In genomic region chr9:109039539-109039938, GRCh38 we compare ENCODE assay signal across 19 cellular contexts. TPM values are rescaled to one million over a fixed set of nuclear protein-coding genes. Genes with fewer than 3 reads are reported as not detected.
DNase-seq lines count a peak whose midpoint lies in the region; ATAC-seq and TF ChIP-seq lines count a peak whose summit lies in the region.
"Had no signal": no experiment of that assay in that cellular context is flagged by ENCODE, and none has a peak within 500 bp of the region (broad histone marks: within the 10 kb centered on the region; RNA-seq: fewer than 3 reads in every experiment).

No MANE protein-coding gene starts in this region.

- H3K36me3 Mint-ChIP-seq in Caco-2 (ENCODE audit: insufficient read depth, unreplicated experiment) = peaks cover 79% of the 10 kb centered on the region
- H3K36me3 Mint-ChIP-seq in osteocyte (ENCODE audit: unreplicated experiment) = peaks cover 34% of the 10 kb centered on the region

- DNase-seq in Caco-2 = no peak
- DNase-seq in PC-9 = no peak
- peak; percentile 25 to 70 for DNase-seq in dermis microvascular lymphatic vessel endothelial cell (ENCODE audit: low read depth in 2 of 2)
- DNase-seq in osteocyte (ENCODE audit: extremely low spot score, unreplicated experiment) = no peak
- no peak for DNase-seq in effector CD4-positive, alpha-beta T cell
- DNase-seq in HT-29 (ENCODE audit: low spot score) = no peak
- DNase-seq: ACHN, Calu3, DMS53, NCI-H1048, NCI-H2081 treated with DMSO at 0.1 percent for 48 hours, NCI-H510A treated with DMSO at 0.1 percent for 48 hours, SHP77 treated with DMSO at 0.1 percent for 48 hours had no signal

- no peaks in the 10 kb centered on the region for H4K20me1 ChIP-seq in PC-9 (ENCODE audit: insufficient read depth)

- H3K4me1 Mint-ChIP-seq in Caco-2 (ENCODE audit: low read depth, unreplicated experiment) = peaks cover 36% of the 10 kb centered on the region
- peaks cover 36% of the 10 kb centered on the region for H3K4me1 Mint-ChIP-seq in osteocyte (ENCODE audit: unreplicated experiment)

- H3K27ac Mint-ChIP-seq in Caco-2 (ENCODE audit: unreplicated experiment) = peak overlapping the region; percentile 14
- H3K27ac Mint-ChIP-seq in osteocyte (ENCODE audit: unreplicated experiment) = peak overlapping the region; percentile 38

- no peaks in the 10 kb centered on the region for H3K9me3 ChIP-seq in Caco-2
- no peaks in the 10 kb centered on the region for H3K9me3 ChIP-seq in PC-9 (ENCODE audit: insufficient read depth, low read depth)

- no peaks in the 10 kb centered on the region for H3K9me2 ChIP-seq in PC-9 (ENCODE audit: insufficient read depth)

- TF ChIP-seq CTCF in Caco-2 (IDR thresholded peaks at IDR 0.05; ENCODE audit: insufficient read depth in 1 of 2, low read depth in 1 of 2, low read length in 1 of 2, severe bottlenecking in 1 of 2, unreplicated experiment in 1 of 2) = no peak
- no peak for TF ChIP-seq CTCF in PC-9 (conservative IDR thresholded peaks at IDR 0.05)
- no peak for TF ChIP-seq CTCF in osteocyte (IDR thresholded peaks at IDR 0.05)

- H3K4me3 ChIP-seq in Caco-2 (ENCODE audit: low read depth, low read length) (no peak overlapping the region), PC-9 (no peak overlapping the region)

- intact Hi-C loops in Caco-2 (cut with micrococcal nuclease; ENCODE audit: unreplicated experiment) = no loop called here
- intact Hi-C loops in PC-9 (cut with micrococcal nuclease; ENCODE audit: unreplicated experiment) = loop anchor here (10.0 kb wide), 1 partner anchor 285 kb away; the partner anchor contains the start of gene EPB41L4B

- H3K27ac ChIP-seq in PC-9 = peak overlapping the region; percentile 63; the same call in 1 of the 2 replicates
- H3K27ac ChIP-seq: KMS-11 had no signal

- peaks cover 18% of the 10 kb centered on the region for H3K9me3 Mint-ChIP-seq in Caco-2 (ENCODE audit: unreplicated experiment)
- peaks cover 5% of the 10 kb centered on the region for H3K9me3 Mint-ChIP-seq in osteocyte (ENCODE audit: unreplicated experiment)

- H3K27me3 Mint-ChIP-seq in Caco-2 (ENCODE audit: insufficient read depth, unreplicated experiment) = no peaks in the 10 kb centered on the region
- no peaks in the 10 kb centered on the region for H3K27me3 Mint-ChIP-seq in osteocyte (ENCODE audit: unreplicated experiment)

- H3K36me3 ChIP-seq in Caco-2 (ENCODE audit: control insufficient read depth, insufficient read depth, low read length) = peaks cover 4% of the 10 kb centered on the region
- peaks cover 50% of the 10 kb centered on the region for H3K36me3 ChIP-seq in PC-9 (ENCODE audit: low read depth)

- no peaks in the 10 kb centered on the region for H3K27me3 ChIP-seq in Caco-2 (replicated peaks; ENCODE audit: control insufficient read depth, insufficient read depth, low read length)
- no peaks in the 10 kb centered on the region for H3K27me3 ChIP-seq in PC-9 (ENCODE audit: insufficient read depth, low read depth)

- BruUV-seq in Caco-2 (replicated peaks; lab: Mats Ljungman, UMichigan) (no TSS peak), PC-9 (replicated peaks; lab: Mats Ljungman, UMichigan) (no TSS peak)

- H3K4me1 ChIP-seq in Caco-2 = peaks cover 27% of the 10 kb centered on the region
- peaks cover 62% of the 10 kb centered on the region for H3K4me1 ChIP-seq in PC-9 (replicated peaks; ENCODE audit: insufficient read depth)

- peaks cover 22% of the 10 kb centered on the region; the same call in 1 of the 2 replicates for H3K79me2 ChIP-seq in PC-9 (ENCODE audit: low read depth)

- POLR2A ChIA-PET in Caco-2 (lab: Charles Lee) (no interaction called here), PC-9 (lab: Charles Lee; ENCODE audit: unreplicated experiment) (interaction anchor here (0.6 kb wide), 1 partner anchor 113 kb away, joined by 6 read pairs; no protein-coding TSS in a partner anchor)

- H3F3A ChIP-seq in PC-9 (ENCODE audit: insufficient read depth, low read depth) = peaks cover 65% of the 10 kb centered on the region

- H3K4me2 ChIP-seq in PC-9 = peak overlapping the region; percentile 20; the same call in 1 of the 2 replicates
- H3K4me2 ChIP-seq: KMS-11 had no signal

- no peak overlapping the region for H2AFZ ChIP-seq in PC-9

- H3K4me3 Mint-ChIP-seq in Caco-2 (ENCODE audit: unreplicated experiment) (no peak overlapping the region), osteocyte (ENCODE audit: unreplicated experiment) (no peak overlapping the region)

- ATAC-seq in GM21723 (IDR thresholded peaks at IDR 0.05; ENCODE audit: unreplicated experiment) = no peak
- no peak for ATAC-seq in GM18909 (IDR thresholded peaks at IDR 0.05; ENCODE audit: poor library complexity, unreplicated experiment)
- ATAC-seq: HCT116, HepG2, SK-N-SH treated with all-trans-retinoic acid at 6 μM for 48 hours had no signal

- CTCF ChIA-PET in Caco-2 (lab: Charles Lee) = no interaction called here
- CTCF ChIA-PET in PC-9 (lab: Charles Lee) = no interaction called here

RNA-seq across cellular contexts. Expression of gene CTNNAL1, which starts 26.2 kb away (rescaled TPM):
- 107 and 111 TPM in 2 replicates for total RNA-seq in Caco-2 (2022)
- 57.7 and 71.3 TPM in 2 replicates for total RNA-seq in PC-9 (2021)
- total RNA-seq in dermis microvascular lymphatic vessel endothelial cell = 93.3 and 108 TPM in 2 replicates
- 46.3 and 55.4 TPM in 2 replicates for total RNA-seq in osteocyte
- 24.7 and 26.7 TPM in 2 replicates for total RNA-seq in HT-29 (2014; rRNA removed; shearing (Covaris generic))

Comparison
In these comparisons a context has a peak if more than half of its experiments do, and no peak if none do; other contexts are left out.
1. DNase-seq: peak in dermis microvascular lymphatic vessel endothelial cell (2 of 2); none in Caco-2 (0 of 2), PC-9 (0 of 2), osteocyte (single experiment), effector CD4-positive, alpha-beta T cell (single experiment) and HT-29 (single experiment).